In the genomic region with DNA sequence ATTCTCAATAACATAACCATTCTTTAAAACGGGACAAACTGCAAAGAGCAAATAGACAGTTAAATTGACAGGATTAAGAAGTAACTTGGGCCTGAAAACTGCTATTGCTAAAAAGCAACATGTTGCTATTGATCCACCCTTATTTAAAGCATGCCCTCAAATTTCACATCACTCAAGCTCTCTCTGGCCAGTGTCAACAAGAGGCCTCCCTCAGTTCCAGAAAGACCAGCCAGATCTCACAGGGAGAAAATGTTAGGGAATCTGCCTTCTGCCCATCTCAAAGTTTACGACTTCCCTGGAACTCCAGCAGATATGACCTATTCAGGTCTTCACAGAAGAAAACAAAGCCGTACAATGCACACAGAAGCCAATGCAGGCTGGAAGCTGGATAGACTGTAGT, we compare ENCODE assay signal across 20 cellular contexts. TPM values are rescaled to one million over a fixed set of nuclear protein-coding genes. Genes with fewer than 3 reads are reported as not detected.
DNase-seq lines count a peak whose midpoint lies in the region; ATAC-seq, FAIRE-seq and TF ChIP-seq lines count a peak whose summit lies in the region.
"Had no signal": no experiment of that assay in that cellular context is flagged by ENCODE, and none has a peak within 500 bp of the region (broad histone marks: within the 10 kb centered on the region; RNA-seq: fewer than 3 reads in every experiment).

No MANE protein-coding gene starts in this region.

- H3K36me3 Mint-ChIP-seq in astrocyte (ENCODE audit: low read depth, unreplicated experiment) (peaks cover 4% of the 10 kb centered on the region), mesothelial cell of epicardium (peaks cover 13% of the 10 kb centered on the region)
- H3K36me3 Mint-ChIP-seq in activated CD4-positive, alpha-beta memory T cell treated with anti-CD3 and anti-CD28 coated beads for 36 hours = peaks cover 10% of the 10 kb centered on the region

- no peak for TF ChIP-seq EP300 in SK-N-SH (IDR thresholded peaks at IDR 0.05; ENCODE audit: borderline replicate concordance in 1 of 2, low read depth in 1 of 2, low read length in 1 of 2)
- TF ChIP-seq EP300 in stomach (IDR thresholded peaks at IDR 0.05) = no peak

- H3K9me2 ChIP-seq in SK-N-SH = no peaks in the 10 kb centered on the region

- H3K9me3 ChIP-seq in SK-N-SH (no peaks in the 10 kb centered on the region), astrocyte (ENCODE audit: insufficient read depth, low read depth, low read length) (no peaks in the 10 kb centered on the region), stomach (no peaks in the 10 kb centered on the region)
- H3K9me3 ChIP-seq: A549, ovary, testis had no signal

- in situ Hi-C loops in brain microvascular endothelial cell (cut with HindIII; ENCODE audit: low pct_ligation_motif_present, low sequenced_read_pairs) = no loop called here

- H4K20me1 ChIP-seq in SK-N-SH (ENCODE audit: insufficient read depth) = peaks cover 79% of the 10 kb centered on the region
- H4K20me1 ChIP-seq in astrocyte (ENCODE audit: insufficient read depth, low read length) = peaks cover 91% of the 10 kb centered on the region

- H3K27ac Mint-ChIP-seq in astrocyte (ENCODE audit: unreplicated experiment) (peak overlapping the region; percentile 50), mesothelial cell of epicardium (peak overlapping the region; percentile 81)
- H3K27ac Mint-ChIP-seq in activated CD4-positive, alpha-beta memory T cell treated with anti-CD3 and anti-CD28 coated beads for 36 hours = no peak overlapping the region
- H3K27ac Mint-ChIP-seq: activated CD4-positive, alpha-beta T cell treated with anti-CD3 and anti-CD28 coated beads for 36 hours; CD14-positive monocyte had no signal

- H3K27me3 ChIP-seq in SK-N-SH (ENCODE audit: insufficient read depth) (no peaks in the 10 kb centered on the region), astrocyte (ENCODE audit: insufficient read depth, low read length) (no peaks in the 10 kb centered on the region), stomach (no peaks in the 10 kb centered on the region), brain microvascular endothelial cell (replicated peaks) (no peaks in the 10 kb centered on the region)
- H3K27me3 ChIP-seq: ovary, testis had no signal

- H3K27ac ChIP-seq in SK-N-SH (ENCODE audit: low read depth in 2 of 2, low read length in 1 of 2) (peak overlapping the region; percentile 54 to 98; a peak in 3 of 4 replicates), astrocyte (ENCODE audit: low read depth, low read length) (no peak overlapping the region), stomach (peak overlapping the region in 3 of 5 donors; percentile 28 to 60 (median 57)), brain microvascular endothelial cell (no peak overlapping the region)
- H3K27ac ChIP-seq: A549, ovary had no signal

- H3K36me3 ChIP-seq in SK-N-SH (replicated peaks in 1 of 2; ENCODE audit: control insufficient read depth in 1 of 2, insufficient read depth in 2 of 2, low read length in 1 of 2) (peaks cover 11 to 15% of the 10 kb centered on the region in 2 experiments), astrocyte (ENCODE audit: insufficient read depth, low read length) (peaks cover 10% of the 10 kb centered on the region), stomach (peaks cover 13 to 16% (median 15%) of the 10 kb centered on the region in 4 donors), brain microvascular endothelial cell (replicated peaks) (peaks cover 7% of the 10 kb centered on the region)
- H3K36me3 ChIP-seq: ovary had no signal

- CTCF ChIA-PET in SK-N-SH (lab: Yijun Ruan, JAX) = interaction anchor here (1.0 to 7.5 kb wide), 7 partner anchors 11 to 217 kb away, joined by 3 to 123 read pairs (median 26); partner anchors contain the start of gene MMP15
- CTCF ChIA-PET in activated CD4-positive, alpha-beta memory T cell treated with anti-CD3 and anti-CD28 coated beads for 36 hours (lab: Charles Lee) = interaction anchor here (2.5 kb wide), 1 partner anchor 23 kb away, joined by 10 read pairs; no protein-coding TSS in a partner anchor

- FAIRE-seq in astrocyte (lab: Jason Lieb, UNC) = no peak
- FAIRE-seq: A549, HTR-8/SVneo, kidney, RCC 7860 had no signal

- intact Hi-C loops in stomach (cut with DNase I; ENCODE audit: low total_unique reads) = loop anchor here (5.0 kb wide), 1 partner anchor 108 kb away; no protein-coding TSS in a partner anchor
- intact Hi-C loops in activated CD4-positive, alpha-beta memory T cell treated with anti-CD3 and anti-CD28 coated beads for 36 hours (cut with micrococcal nuclease) = no loop called here

- DNase-seq in SK-N-SH = no peak
- DNase-seq in astrocyte (ENCODE audit: low read depth) = no peak
- no peak for DNase-seq in mesothelial cell of epicardium (ENCODE audit: low spot score in 2 of 2, unreplicated experiment in 2 of 2)
- no peak for DNase-seq in stomach
- no peak for DNase-seq in activated CD4-positive, alpha-beta memory T cell treated with anti-CD3 and anti-CD28 coated beads for 36 hours
- no peak for DNase-seq in brain microvascular endothelial cell
- DNase-seq in stimulated activated CD4-positive, alpha-beta T cell treated with anti-CD3 and anti-CD28 coated beads, Interleukin-1b, Interleukin-23, amount 100 ng/mL, for 48 hours = no peak
- DNase-seq: activated CD4-positive, alpha-beta T cell treated with anti-CD3 and anti-CD28 coated beads for 36 hours; activated gamma-delta T cell; DMS79; kidney; NCI-H2171 treated with DMSO at 0.1 percent for 48 hours; ovary had no signal

- H3F3A ChIP-seq in SK-N-SH (replicated peaks; ENCODE audit: insufficient read depth) = peaks cover 11% of the 10 kb centered on the region

- no peaks in the 10 kb centered on the region for H3K9me3 Mint-ChIP-seq in astrocyte (ENCODE audit: unreplicated experiment)
- H3K9me3 Mint-ChIP-seq in mesothelial cell of epicardium = no peaks in the 10 kb centered on the region
- no peaks in the 10 kb centered on the region for H3K9me3 Mint-ChIP-seq in activated CD4-positive, alpha-beta memory T cell treated with anti-CD3 and anti-CD28 coated beads for 36 hours
- H3K9me3 Mint-ChIP-seq: CD14-positive monocyte had no signal

- no peak for ATAC-seq in SK-N-SH treated with all-trans-retinoic acid at 6 μM for 48 hours
- ATAC-seq: A549; activated CD4-positive, alpha-beta T cell treated with anti-CD3 and anti-CD28 coated beads for 36 hours had no signal

- TF ChIP-seq CTCF in SK-N-SH (IDR thresholded peaks at IDR 0.05) (no peak), astrocyte (IDR thresholded peaks at IDR 0.05; ENCODE audit: insufficient read depth, low read depth, low read length) (no peak), mesothelial cell of epicardium (IDR thresholded peaks at IDR 0.05; ENCODE audit: unreplicated experiment) (no peak), stomach (IDR thresholded peaks at IDR 0.05) (no peak), brain microvascular endothelial cell (IDR thresholded peaks at IDR 0.05; ENCODE audit: low read depth, low read length, missing control alignments) (no peak)

- TF ChIP-seq POLR2A in stomach (IDR thresholded peaks at IDR 0.05) = no peak

- H3K79me2 ChIP-seq in SK-N-SH (ENCODE audit: insufficient read depth) = peaks cover 81% of the 10 kb centered on the region
- H3K79me2 ChIP-seq in astrocyte (ENCODE audit: insufficient read depth, low read length) = peaks cover 77% of the 10 kb centered on the region

- H2AFZ ChIP-seq in SK-N-SH (ENCODE audit: low read depth) (no peak overlapping the region), astrocyte (ENCODE audit: low read depth, low read length) (no peak overlapping the region)

- peaks cover 31% of the 10 kb centered on the region for H3K4me1 Mint-ChIP-seq in astrocyte (ENCODE audit: low read depth, unreplicated experiment)
- H3K4me1 Mint-ChIP-seq in mesothelial cell of epicardium = peaks cover 37% of the 10 kb centered on the region
- H3K4me1 Mint-ChIP-seq in activated CD4-positive, alpha-beta memory T cell treated with anti-CD3 and anti-CD28 coated beads for 36 hours (ENCODE audit: low read depth) = peaks cover 42% of the 10 kb centered on the region

- H3K9ac ChIP-seq in SK-N-SH = no peak overlapping the region
- no peak overlapping the region for H3K9ac ChIP-seq in astrocyte (ENCODE audit: low read length)

- POLR2A ChIA-PET in SK-N-SH (lab: Yijun Ruan, JAX) = interaction anchor here (1.0 to 2.4 kb wide), 3 partner anchors 9 to 97 kb away, joined by 6 to 49 read pairs (median 16); partner anchors contain the start of gene CFAP20
- POLR2A ChIA-PET in activated CD4-positive, alpha-beta memory T cell treated with anti-CD3 and anti-CD28 coated beads for 36 hours (lab: Charles Lee) = no interaction called here

- H3K4me3 ChIP-seq in SK-N-SH (ENCODE audit: low read depth in 2 of 2, low read length in 1 of 2) (no peak overlapping the region), astrocyte (ENCODE audit: insufficient read depth, low read depth, low read length) (no peak overlapping the region), stomach (no peak overlapping the region), brain microvascular endothelial cell (ENCODE audit: low read depth, low read length) (no peak overlapping the region)
- H3K4me3 ChIP-seq: A549, ovary, skin epidermis, testis had no signal

- H3K4me3 Mint-ChIP-seq in astrocyte (ENCODE audit: unreplicated experiment) (no peak overlapping the region), mesothelial cell of epicardium (no peak overlapping the region)
- no peak overlapping the region for H3K4me3 Mint-ChIP-seq in activated CD4-positive, alpha-beta memory T cell treated with anti-CD3 and anti-CD28 coated beads for 36 hours
- H3K4me3 Mint-ChIP-seq: activated CD4-positive, alpha-beta T cell treated with anti-CD3 and anti-CD28 coated beads for 36 hours; CD14-positive monocyte had no signal

- H3K4me1 ChIP-seq in SK-N-SH (ENCODE audit: control insufficient read depth in 1 of 2, insufficient read depth in 2 of 2, low read depth in 1 of 2, low read length in 1 of 2) (peaks cover 30 to 68% of the 10 kb centered on the region in 2 experiments), astrocyte (ENCODE audit: insufficient read depth, low read length) (peaks cover 20% of the 10 kb centered on the region), stomach (peaks cover 33 to 94% (median 64%) of the 10 kb centered on the region in 4 donors)

- H3K4me2 ChIP-seq in SK-N-SH = no peak overlapping the region
- H3K4me2 ChIP-seq in astrocyte (ENCODE audit: low read length) = no peak overlapping the region
- H3K4me2 ChIP-seq: A549 had no signal

- TF ChIP-seq RAD21 in SK-N-SH (IDR thresholded peaks at IDR 0.05; ENCODE audit: low read length) = no peak

- 80% methylated on average over 3 of the region's 3 CpGs for WGBS in SK-N-SH (ENCODE audit: low lambda C conversion rate)
- WGBS in stomach, 5 donors = 27 to 41% (median 33%) methylated on average over 3 of the region's 3 CpGs

- no peaks in the 10 kb centered on the region for H3K27me3 Mint-ChIP-seq in astrocyte (ENCODE audit: low read depth, unreplicated experiment)
- H3K27me3 Mint-ChIP-seq in mesothelial cell of epicardium (ENCODE audit: low read depth) = no peaks in the 10 kb centered on the region
- no peaks in the 10 kb centered on the region for H3K27me3 Mint-ChIP-seq in activated CD4-positive, alpha-beta memory T cell treated with anti-CD3 and anti-CD28 coated beads for 36 hours
- H3K27me3 Mint-ChIP-seq: activated CD4-positive, alpha-beta T cell treated with anti-CD3 and anti-CD28 coated beads for 36 hours had no signal

RNA-seq across cellular contexts. Expression of gene CFAP20, which starts 9.0 kb away (rescaled TPM):
- polyA plus RNA-seq in SK-N-SH (2012; rRNA removed) (61.6 and 65.9 TPM in 2 replicates), stomach (10 to 100 TPM; 15.3 to 36.0 (median 22.5) TPM)
- 56.5 and 60.2 TPM in 2 replicates for polyA plus RNA-seq in SK-N-SH (2012; cell fraction: cytosol; rRNA removed)
- polyA plus RNA-seq in SK-N-SH (2012; cell fraction: nucleus; rRNA removed) = 71.3 and 79.2 TPM in 2 replicates
- total RNA-seq in astrocyte (40.1 and 43.6 TPM in 2 replicates), mesothelial cell of epicardium (39.6 to 41.6 TPM (median 41.4 TPM) in 3 replicates), stomach (10 to 100 TPM in 4 of 5 donors, under 1 TPM in 1; 0.58 to 81.7 (median 25.1) TPM)
- 10 to 100 TPM; 37.2 to 38.6 TPM for total RNA-seq in activated CD4-positive, alpha-beta memory T cell treated with anti-CD3 and anti-CD28 coated beads for 36 hours

Comparison
In these comparisons a context has a peak if more than half of its experiments do, and no peak if none do; other contexts are left out.
1. H3K27ac ChIP-seq: peak in SK-N-SH (2 of 2) and stomach (3 of 5); none in astrocyte (single experiment) and brain microvascular endothelial cell (single experiment).